Comparison of ENCODE assay signal across 21 cellular contexts in the genomic region with DNA sequence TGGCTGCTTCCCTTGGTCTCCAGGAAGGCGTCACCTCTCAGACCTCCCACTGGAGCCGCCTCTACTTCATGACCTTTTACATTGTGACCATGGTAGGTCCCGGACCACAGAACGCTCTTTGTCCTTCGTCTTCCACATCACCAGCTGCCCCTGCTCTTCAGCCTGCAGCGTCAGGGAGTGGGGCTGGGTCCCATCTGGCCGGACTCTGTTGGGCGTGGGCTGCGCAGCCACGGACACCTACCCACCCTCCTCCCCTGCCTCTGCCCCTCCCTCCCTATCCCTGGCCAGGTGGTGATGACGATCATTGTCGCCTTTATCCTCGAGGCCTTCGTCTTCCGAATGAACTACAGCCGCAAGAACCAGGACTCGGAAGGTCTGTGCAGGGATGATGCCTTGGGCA.
"Had no signal": no experiment of that assay in that cellular context is flagged by ENCODE, and none has a peak within 500 bp of the region (broad histone marks: within the 10 kb centered on the region; RNA-seq: fewer than 3 reads in every experiment).

No MANE protein-coding gene starts in this region.

- H3K27me3 Mint-ChIP-seq: activated B cell treated with CpG ODN at 0.5 μM for 24 hours; activated CD4-positive, alpha-beta memory T cell treated with anti-CD3 and anti-CD28 coated beads, Interleukin-2, amount 10 ng/mL, durations not matched to agents 7 days and 5 days; activated CD8-positive, alpha-beta memory T cell treated with anti-CD3 and anti-CD28 coated beads, Interleukin-2, amount 10 ng/mL, durations not matched to agents 7 days and 5 days; activated naive CD8-positive, alpha-beta T cell treated with anti-CD3 and anti-CD28 coated beads for 36 hours; naive thymus-derived CD8-positive, alpha-beta T cell; stimulated activated naive B cell treated with anti-CD40 and anti-IgM and Interleukin-4, amounts not matched to agents 10 μg/mL and 1 μg/mL and 100 μg/mL, for 72 hours; T-cell had no signal

- H3K79me2 ChIP-seq: parathyroid adenoma had no signal

- ATAC-seq: activated CD8-positive, alpha-beta memory T cell treated with anti-CD3 and anti-CD28 coated beads, Interleukin-2, amount 10 ng/mL, durations not matched to agents 7 days and 5 days; body of pancreas; naive thymus-derived CD8-positive, alpha-beta T cell; stimulated activated naive B cell treated with anti-CD40 and anti-IgM and Interleukin-4, amounts not matched to agents 10 μg/mL and 1 μg/mL and 100 μg/mL, for 72 hours; T-cell had no signal

- DNase-seq: activated B cell treated with CpG ODN at 0.5 μM for 24 hours; activated CD4-positive, alpha-beta memory T cell treated with anti-CD3 and anti-CD28 coated beads, Interleukin-2, amount 10 ng/mL, durations not matched to agents 7 days and 5 days; activated CD4-positive, alpha-beta T cell treated with anti-CD3 and anti-CD28 coated beads for 48 hours; activated CD8-positive, alpha-beta memory T cell treated with anti-CD3 and anti-CD28 coated beads, Interleukin-2, amount 10 ng/mL, durations not matched to agents 7 days and 5 days; activated naive CD8-positive, alpha-beta T cell treated with anti-CD3 and anti-CD28 coated beads for 36 hours; activated T-cell treated with anti-CD3 and anti-CD28 coated beads, Interleukin-2, amount 50 U/mL, for 1 hour; body of pancreas; colonic mucosa; foreskin melanocyte; kidney; left ventricle myocardium inferior; mammary epithelial cell; naive thymus-derived CD8-positive, alpha-beta T cell; sigmoid colon; stimulated activated CD4-positive, alpha-beta T cell treated with anti-CD3 and anti-CD28 coated beads, Interleukin-4, amount 100 ng/mL, for 24 hours; stimulated activated naive B cell treated with anti-CD40 and anti-IgM and Interleukin-4, amounts not matched to agents 10 μg/mL and 1 μg/mL and 100 μg/mL, for 72 hours; T-cell; T-helper 9 cell; thyroid gland had no signal

- H3K4me1 ChIP-seq: body of pancreas, colonic mucosa, sigmoid colon had no signal

- H3K4me1 Mint-ChIP-seq: activated B cell treated with CpG ODN at 0.5 μM for 24 hours; activated CD4-positive, alpha-beta memory T cell treated with anti-CD3 and anti-CD28 coated beads, Interleukin-2, amount 10 ng/mL, durations not matched to agents 7 days and 5 days; activated naive CD8-positive, alpha-beta T cell treated with anti-CD3 and anti-CD28 coated beads for 36 hours; stimulated activated naive B cell treated with anti-CD40 and anti-IgM and Interleukin-4, amounts not matched to agents 10 μg/mL and 1 μg/mL and 100 μg/mL, for 72 hours; T-cell had no signal

- H3K9me3 Mint-ChIP-seq: activated B cell treated with CpG ODN at 0.5 μM for 24 hours; activated CD4-positive, alpha-beta memory T cell treated with anti-CD3 and anti-CD28 coated beads, Interleukin-2, amount 10 ng/mL, durations not matched to agents 7 days and 5 days; activated naive CD8-positive, alpha-beta T cell treated with anti-CD3 and anti-CD28 coated beads for 36 hours; naive thymus-derived CD8-positive, alpha-beta T cell; stimulated activated naive B cell treated with anti-CD40 and anti-IgM and Interleukin-4, amounts not matched to agents 10 μg/mL and 1 μg/mL and 100 μg/mL, for 72 hours; T-cell had no signal

- H3K4me3 ChIP-seq: body of pancreas, colonic mucosa, left ventricle myocardium inferior, sigmoid colon, thyroid gland had no signal

- H3K4me3 Mint-ChIP-seq: activated B cell treated with CpG ODN at 0.5 μM for 24 hours; activated CD4-positive, alpha-beta memory T cell treated with anti-CD3 and anti-CD28 coated beads, Interleukin-2, amount 10 ng/mL, durations not matched to agents 7 days and 5 days; activated CD8-positive, alpha-beta memory T cell treated with anti-CD3 and anti-CD28 coated beads, Interleukin-2, amount 10 ng/mL, durations not matched to agents 7 days and 5 days; activated naive CD8-positive, alpha-beta T cell treated with anti-CD3 and anti-CD28 coated beads for 36 hours; naive thymus-derived CD8-positive, alpha-beta T cell; stimulated activated naive B cell treated with anti-CD40 and anti-IgM and Interleukin-4, amounts not matched to agents 10 μg/mL and 1 μg/mL and 100 μg/mL, for 72 hours; T-cell had no signal

- H3K27ac Mint-ChIP-seq: activated B cell treated with CpG ODN at 0.5 μM for 24 hours; activated CD4-positive, alpha-beta memory T cell treated with anti-CD3 and anti-CD28 coated beads, Interleukin-2, amount 10 ng/mL, durations not matched to agents 7 days and 5 days; activated CD8-positive, alpha-beta memory T cell treated with anti-CD3 and anti-CD28 coated beads, Interleukin-2, amount 10 ng/mL, durations not matched to agents 7 days and 5 days; stimulated activated naive B cell treated with anti-CD40 and anti-IgM and Interleukin-4, amounts not matched to agents 10 μg/mL and 1 μg/mL and 100 μg/mL, for 72 hours had no signal

- H3K27ac ChIP-seq: body of pancreas, colonic mucosa, left ventricle myocardium inferior, neutrophil, parathyroid adenoma, sigmoid colon, thyroid gland had no signal

- H3K27me3 ChIP-seq: body of pancreas, colonic mucosa, neutrophil, sigmoid colon, thyroid gland had no signal

- H3K9me3 ChIP-seq: body of pancreas, colonic mucosa, left ventricle myocardium inferior, neutrophil, sigmoid colon, thyroid gland had no signal

- H3K36me3 Mint-ChIP-seq: activated CD8-positive, alpha-beta memory T cell treated with anti-CD3 and anti-CD28 coated beads, Interleukin-2, amount 10 ng/mL, durations not matched to agents 7 days and 5 days had no signal

- H2AFZ ChIP-seq: parathyroid adenoma had no signal
